In genomic region chr12:60666895-60667294, GRCh38 we compare ENCODE assay signal across 26 cellular contexts.
"Had no signal": no experiment of that assay in that cellular context is flagged by ENCODE, and none has a peak within 500 bp of the region (broad histone marks: within the 10 kb centered on the region; RNA-seq: fewer than 3 reads in every experiment).

No MANE protein-coding gene starts in this region.

- H3K9me3 ChIP-seq: colonic mucosa, esophagus squamous epithelium, gastrocnemius medialis, gastroesophageal sphincter had no signal

- H3K4me1 ChIP-seq: colonic mucosa, esophagus muscularis mucosa, esophagus squamous epithelium, foreskin keratinocyte, gastrocnemius medialis, gastroesophageal sphincter, heart left ventricle, heart right ventricle had no signal

- H3K27me3 ChIP-seq: colonic mucosa, dorsolateral prefrontal cortex, esophagus muscularis mucosa, esophagus squamous epithelium, foreskin keratinocyte, gastrocnemius medialis, gastroesophageal sphincter, heart left ventricle, heart right ventricle had no signal

- H3K27ac ChIP-seq: colonic mucosa, coronary artery, dorsolateral prefrontal cortex, epithelial cell of prostate, esophagus muscularis mucosa, esophagus squamous epithelium, foreskin keratinocyte, gastrocnemius medialis, gastroesophageal sphincter, heart left ventricle, heart right ventricle had no signal

- FAIRE-seq: colon, endometrium, endothelial cell of umbilical vein had no signal

- H3K4me3 ChIP-seq: colonic mucosa, coronary artery, dorsolateral prefrontal cortex, esophagus muscularis mucosa, esophagus squamous epithelium, gastrocnemius medialis, gastroesophageal sphincter, heart left ventricle, heart right ventricle had no signal

- ATAC-seq: effector memory CD8-positive, alpha-beta T cell; esophagus mucosa; foreskin keratinocyte; gastrocnemius medialis; gastroesophageal sphincter; heart left ventricle; heart right ventricle had no signal

- H3K36me3 ChIP-seq: colonic mucosa, esophagus muscularis mucosa, esophagus squamous epithelium, gastrocnemius medialis, gastroesophageal sphincter, heart left ventricle, heart right ventricle had no signal

- DNase-seq: colonic mucosa; cortex of kidney; dermis blood vessel endothelial cell; dorsolateral prefrontal cortex; effector CD4-positive, alpha-beta T cell; effector CD8-positive, alpha-beta T cell; effector memory CD4-positive, alpha-beta T cell; effector memory CD8-positive, alpha-beta T cell; endodermal cell; erythroblast; esophagus squamous epithelium; foreskin keratinocyte; foreskin melanocyte; gastrocnemius medialis; glutamatergic neuron; head of caudate nucleus; heart left ventricle; heart right ventricle had no signal
